21 cellular contexts compared by ENCODE assay signal in genomic region chr3:151216641-151217040, GRCh38. TPM values are rescaled to one million over a fixed set of nuclear protein-coding genes. Genes with fewer than 3 reads are reported as not detected.
DNase-seq lines count a peak whose midpoint lies in the region; ATAC-seq, FAIRE-seq and TF ChIP-seq lines count a peak whose summit lies in the region.
"Had no signal": no experiment of that assay in that cellular context is flagged by ENCODE, and none has a peak within 500 bp of the region (broad histone marks: within the 10 kb centered on the region; RNA-seq: fewer than 3 reads in every experiment).

No MANE protein-coding gene starts in this region.

- H4K5ac ChIP-seq in mesendoderm (ENCODE audit: low read length): no peak overlapping the region

- no peaks in the 10 kb centered on the region for H3K79me2 ChIP-seq in osteoblast (ENCODE audit: insufficient read depth, low read length)
- no peaks in the 10 kb centered on the region for H3K79me2 ChIP-seq in mesendoderm (ENCODE audit: control insufficient read depth, insufficient read depth, low read length)
- H3K79me2 ChIP-seq: hepatocyte had no signal

- H3K9ac ChIP-seq in mesendoderm (ENCODE audit: low read length): no peak overlapping the region

- H3K27ac Mint-ChIP-seq in activated naive CD8-positive, alpha-beta T cell treated with anti-CD3 and anti-CD28 coated beads, Interleukin-2, amount 50 U/mL, for 24 hours: no peak overlapping the region
- H3K27ac Mint-ChIP-seq in activated naive CD8-positive, alpha-beta T cell treated with anti-CD3 and anti-CD28 coated beads for 36 hours: no peak overlapping the region

- H3K56ac ChIP-seq in mesendoderm (ENCODE audit: low read length): no peak overlapping the region

- H3K4me2 ChIP-seq in osteoblast (ENCODE audit: insufficient read depth, low read length): no peak overlapping the region
- H3K4me2 ChIP-seq in mesendoderm (ENCODE audit: low read length): no peak overlapping the region
- H3K4me2 ChIP-seq: hepatocyte had no signal

- H3K23ac ChIP-seq in mesendoderm (ENCODE audit: low read length): no peak overlapping the region

- no CpG with 5 or more reads among the region's 2 CpGs for WGBS in mesendoderm (ENCODE audit: extremely low coverage, insufficient coverage, low lambda C conversion rate)

- FAIRE-seq in RCC 7860 (lab: Jason Lieb, UNC): peak; percentile 87
- FAIRE-seq: G401.6, HepG2 had no signal

- H3K36me3 ChIP-seq in osteoblast (ENCODE audit: insufficient read depth, low read length) (no peaks in the 10 kb centered on the region), mesendoderm (ENCODE audit: control insufficient read depth, insufficient read depth, low read length) (no peaks in the 10 kb centered on the region)
- H3K36me3 ChIP-seq: HAP-1, Peyer's patch, stomach, uterus had no signal

- DNase-seq in activated naive CD8-positive, alpha-beta T cell treated with anti-CD3 and anti-CD28 coated beads, Interleukin-2, amount 50 U/mL, for 24 hours: no peak
- DNase-seq in activated naive CD8-positive, alpha-beta T cell treated with anti-CD3 and anti-CD28 coated beads for 36 hours: no peak
- peak; percentile 67 for DNase-seq in RCC 7860 (ENCODE audit: low spot score)
- DNase-seq in erythroblast (lab: John Stamatoyannopoulos, UW): peak; percentile 34 to 65
- peak; percentile 22 for DNase-seq in osteoblast (ENCODE audit: insufficient read length, low spot score, missing footprints)
- DNase-seq in amniotic stem cell (lab: John Stamatoyannopoulos, UW): no peak
- no peak for DNase-seq in mesendoderm
- DNase-seq in NCI-H2171 treated with DMSO at 0.1 percent for 48 hours (lab: John Stamatoyannopoulos, UW): no peak
- DNase-seq: activated CD4-positive, alpha-beta T cell treated with anti-CD3 and anti-CD28 coated beads for 4 hours; cortex of kidney; naive B cell; NCI-H2081 treated with DMSO at 0.1 percent for 48 hours; Peyer's patch; stomach; T-helper 1 cell; uterus had no signal

- H3K9me3 Mint-ChIP-seq in activated naive CD8-positive, alpha-beta T cell treated with anti-CD3 and anti-CD28 coated beads, Interleukin-2, amount 50 U/mL, for 24 hours: peaks cover 8% of the 10 kb centered on the region
- peaks cover 8% of the 10 kb centered on the region for H3K9me3 Mint-ChIP-seq in activated naive CD8-positive, alpha-beta T cell treated with anti-CD3 and anti-CD28 coated beads for 36 hours

- H2BK5ac ChIP-seq in mesendoderm (ENCODE audit: low read length): no peak overlapping the region

- no peaks in the 10 kb centered on the region for H3K27me3 ChIP-seq in osteoblast (ENCODE audit: insufficient read depth, low read length)
- no peaks in the 10 kb centered on the region for H3K27me3 ChIP-seq in mesendoderm (ENCODE audit: insufficient read depth, low read length, poor library complexity)
- H3K27me3 ChIP-seq: hepatocyte, Peyer's patch, stomach, uterus had no signal

- H2BK15ac ChIP-seq in mesendoderm (replicated peaks; ENCODE audit: low read depth): no peak overlapping the region

- H2BK120ac ChIP-seq in mesendoderm (ENCODE audit: low read depth, low read length): no peak overlapping the region

- no peak overlapping the region for H2AFZ ChIP-seq in osteoblast (ENCODE audit: low read length)
- H2AFZ ChIP-seq: hepatocyte had no signal

- H4K8ac ChIP-seq in mesendoderm (ENCODE audit: low read depth, low read length): no peak overlapping the region

- H3K4me3 ChIP-seq in osteoblast (ENCODE audit: insufficient read depth, low read length) (no peak overlapping the region), mesendoderm (ENCODE audit: low read length) (no peak overlapping the region)
- H3K4me3 ChIP-seq: HAP-1, hepatocyte, Peyer's patch, stomach, uterus had no signal

- H3K36me3 Mint-ChIP-seq in activated naive CD8-positive, alpha-beta T cell treated with anti-CD3 and anti-CD28 coated beads, Interleukin-2, amount 50 U/mL, for 24 hours (ENCODE audit: low read depth): peaks cover 4% of the 10 kb centered on the region
- peaks cover 15% of the 10 kb centered on the region for H3K36me3 Mint-ChIP-seq in activated naive CD8-positive, alpha-beta T cell treated with anti-CD3 and anti-CD28 coated beads for 36 hours

- H3K4me1 ChIP-seq in osteoblast (ENCODE audit: insufficient read depth, low read length) (peaks cover 22% of the 10 kb centered on the region), mesendoderm (ENCODE audit: control insufficient read depth, low read depth, low read length) (no peaks in the 10 kb centered on the region)
- H3K4me1 ChIP-seq: HAP-1, Peyer's patch had no signal

- no peaks in the 10 kb centered on the region for H3K9me3 ChIP-seq in osteoblast (ENCODE audit: low read depth, low read length)
- H3K9me3 ChIP-seq: HAP-1, Peyer's patch, stomach, uterus had no signal

- H4K20me1 ChIP-seq in osteoblast (ENCODE audit: insufficient read depth, low read length): no peaks in the 10 kb centered on the region

- no peak overlapping the region for H3K18ac ChIP-seq in mesendoderm (ENCODE audit: low read length)

- H3K79me1 ChIP-seq in mesendoderm (ENCODE audit: low read length): no peaks in the 10 kb centered on the region

- ATAC-seq in activated naive CD8-positive, alpha-beta T cell treated with anti-CD3 and anti-CD28 coated beads, Interleukin-2, amount 50 U/mL, for 24 hours: peak; percentile 63
- ATAC-seq: HepG2 had no signal

- peaks cover 31% of the 10 kb centered on the region for H3K4me1 Mint-ChIP-seq in activated naive CD8-positive, alpha-beta T cell treated with anti-CD3 and anti-CD28 coated beads, Interleukin-2, amount 50 U/mL, for 24 hours
- H3K4me1 Mint-ChIP-seq in activated naive CD8-positive, alpha-beta T cell treated with anti-CD3 and anti-CD28 coated beads for 36 hours: peaks cover 13% of the 10 kb centered on the region

- H3K4me3 Mint-ChIP-seq in activated naive CD8-positive, alpha-beta T cell treated with anti-CD3 and anti-CD28 coated beads, Interleukin-2, amount 50 U/mL, for 24 hours: no peak overlapping the region
- H3K4me3 Mint-ChIP-seq in activated naive CD8-positive, alpha-beta T cell treated with anti-CD3 and anti-CD28 coated beads for 36 hours: no peak overlapping the region
- H3K4me3 Mint-ChIP-seq: naive B cell had no signal

- no peak for TF ChIP-seq CTCF in osteoblast (IDR thresholded peaks at IDR 0.05; ENCODE audit: extremely low read depth, low read depth, low read length)

- no peak overlapping the region for H3K4ac ChIP-seq in mesendoderm (ENCODE audit: low read depth, low read length)

- H2AK5ac ChIP-seq in mesendoderm (ENCODE audit: low read length): no peak overlapping the region

- no peak for TF ChIP-seq POLR2A in erythroblast (IDR thresholded peaks at IDR 0.05; ENCODE audit: low read length)

- no peaks in the 10 kb centered on the region for H3K27me3 Mint-ChIP-seq in activated naive CD8-positive, alpha-beta T cell treated with anti-CD3 and anti-CD28 coated beads, Interleukin-2, amount 50 U/mL, for 24 hours
- peaks cover 4% of the 10 kb centered on the region for H3K27me3 Mint-ChIP-seq in activated naive CD8-positive, alpha-beta T cell treated with anti-CD3 and anti-CD28 coated beads for 36 hours
- H3K27me3 Mint-ChIP-seq: naive B cell had no signal

- H3K27ac ChIP-seq in osteoblast (ENCODE audit: low read depth, low read length) (peak overlapping the region; percentile 2), mesendoderm (ENCODE audit: low read depth, low read length) (no peak overlapping the region)
- H3K27ac ChIP-seq: hepatocyte, Peyer's patch, stomach had no signal

RNA-seq across cellular contexts. Expression of gene GPR171, which starts 13.6 kb away (rescaled TPM):
- total RNA-seq in activated naive CD8-positive, alpha-beta T cell treated with anti-CD3 and anti-CD28 coated beads for 36 hours: 100 to 1,000 TPM; 131 to 134 TPM
- total RNA-seq in osteoblast: not detected in 2 replicates
- not detected for polyA plus RNA-seq in mesendoderm (2013, experiment 1 of 2)
- not detected for polyA plus RNA-seq in mesendoderm (2013, experiment 2 of 2)
- total RNA-seq: epithelial cell of proximal tubule, hepatocyte, HepG2 had no signal
- polyA plus RNA-seq: HepG2 had no signal

Comparison
In these comparisons a context has a peak if more than half of its experiments do, and no peak if none do; other contexts are left out.
1. DNase-seq: peak in RCC 7860 (single experiment), erythroblast (2 of 2) and osteoblast (single experiment); none in activated naive CD8-positive, alpha-beta T cell treated with anti-CD3 and anti-CD28 coated beads, Interleukin-2, amount 50 U/mL, for 24 hours (single experiment), activated naive CD8-positive, alpha-beta T cell treated with anti-CD3 and anti-CD28 coated beads for 36 hours (single experiment), amniotic stem cell (single experiment), mesendoderm (single experiment) and NCI-H2171 treated with DMSO at 0.1 percent for 48 hours (single experiment).
2. RNA of gene GPR171, which starts 13.6 kb away (total RNA-seq): 131 to 134 TPM in activated naive CD8-positive, alpha-beta T cell treated with anti-CD3 and anti-CD28 coated beads for 36 hours; not detected in osteoblast; every median in the first group is over 100 times any median in the second.